17 cellular contexts compared by ENCODE assay signal in genomic region chr3:142274908-142275307, GRCh38.
"Had no signal": no experiment of that assay in that cellular context is flagged by ENCODE, and none has a peak within 500 bp of the region (broad histone marks: within the 10 kb centered on the region; RNA-seq: fewer than 3 reads in every experiment).

No MANE protein-coding gene starts in this region.

- H3K36me3 ChIP-seq: cardiac muscle cell, left ventricle myocardium inferior, neural progenitor cell, pancreas, right lobe of liver, upper lobe of right lung had no signal

- H3K9me3 Mint-ChIP-seq: activated naive CD4-positive, alpha-beta T cell treated with anti-CD3 and anti-CD28 coated beads, Interleukin-2, amount 50 U/mL, for 24 hours; neural progenitor cell; stimulated activated effector memory CD8-positive, alpha-beta T cell treated with anti-CD3 and anti-CD28 coated beads, Interleukin-12 subunit alpha, Interleukin-12 subunit beta, amount 100 ng/mL, for 72 hours had no signal

- ATAC-seq: pancreas; right lobe of liver; stimulated activated effector memory CD8-positive, alpha-beta T cell treated with anti-CD3 and anti-CD28 coated beads, Interleukin-12 subunit alpha, Interleukin-12 subunit beta, amount 100 ng/mL, for 72 hours; upper lobe of right lung had no signal

- H3K9ac ChIP-seq: neural progenitor cell had no signal

- H3K4me1 ChIP-seq: neural progenitor cell, pancreas, right lobe of liver had no signal

- H3K27me3 Mint-ChIP-seq: activated naive CD4-positive, alpha-beta T cell treated with anti-CD3 and anti-CD28 coated beads, Interleukin-2, amount 50 U/mL, for 24 hours had no signal

- H2AFZ ChIP-seq: neural progenitor cell had no signal

- H3K4me3 ChIP-seq: cardiac muscle cell, left ventricle myocardium inferior, neural progenitor cell, pancreas, right lobe of liver, upper lobe of right lung had no signal

- H3K9me3 ChIP-seq: left ventricle myocardium inferior, pancreas, right lobe of liver, upper lobe of right lung had no signal

- H3K36me3 Mint-ChIP-seq: activated naive CD4-positive, alpha-beta T cell treated with anti-CD3 and anti-CD28 coated beads, Interleukin-2, amount 50 U/mL, for 24 hours; neural progenitor cell; stimulated activated effector memory CD8-positive, alpha-beta T cell treated with anti-CD3 and anti-CD28 coated beads, Interleukin-12 subunit alpha, Interleukin-12 subunit beta, amount 100 ng/mL, for 72 hours had no signal

- H3K4me2 ChIP-seq: neural progenitor cell had no signal

- H3K4me3 Mint-ChIP-seq: activated naive CD4-positive, alpha-beta T cell treated with anti-CD3 and anti-CD28 coated beads, Interleukin-2, amount 50 U/mL, for 24 hours; neural progenitor cell; stimulated activated effector memory CD8-positive, alpha-beta T cell treated with anti-CD3 and anti-CD28 coated beads, Interleukin-12 subunit alpha, Interleukin-12 subunit beta, amount 100 ng/mL, for 72 hours had no signal

- DNase-seq: activated CD4-positive, alpha-beta T cell treated with anti-CD3 and anti-CD28 coated beads for 1 hour; activated CD8-positive, alpha-beta memory T cell treated with anti-CD3 and anti-CD28 coated beads for 24 hours; activated CD8-positive, alpha-beta memory T cell treated with anti-CD3 and anti-CD28 coated beads, Interleukin-2, amount 50 U/mL, for 48 hours; activated gamma-delta T cell; hypothalamus; left ventricle myocardium inferior; mammary epithelial cell; pancreas; right lobe of liver; stimulated activated CD4-positive, alpha-beta T cell treated with anti-CD3 and anti-CD28 coated beads, Interleukin-4, amount 100 ng/mL, for 24 hours; T-helper 2 cell; upper lobe of right lung had no signal

- H3K27ac ChIP-seq: cardiac muscle cell, neural progenitor cell, pancreas, right lobe of liver, upper lobe of right lung, VCaP had no signal

- H3K27me3 ChIP-seq: cardiac muscle cell, neural progenitor cell, pancreas, right lobe of liver, upper lobe of right lung had no signal

- H3K27ac Mint-ChIP-seq: activated naive CD4-positive, alpha-beta T cell treated with anti-CD3 and anti-CD28 coated beads, Interleukin-2, amount 50 U/mL, for 24 hours; neural progenitor cell had no signal
